In genomic region chr1:224338150-224338838, GRCh38 we compare ENCODE assay signal across 23 cellular contexts. TPM values are rescaled to one million over a fixed set of nuclear protein-coding genes. Genes with fewer than 3 reads are reported as not detected.
DNase-seq lines count a peak whose midpoint lies in the region; ATAC-seq and TF ChIP-seq lines count a peak whose summit lies in the region.
"Had no signal": no experiment of that assay in that cellular context is flagged by ENCODE, and none has a peak within 500 bp of the region (broad histone marks: within the 10 kb centered on the region; RNA-seq: fewer than 3 reads in every experiment).

No MANE protein-coding gene starts in this region.

- WGBS in H9 (ENCODE audit: extremely low coverage, insufficient read length, low lambda C conversion rate): no CpG with 5 or more reads among the region's 4 CpGs
- 75% methylated on average over 4 of the region's 4 CpGs for WGBS in right cardiac atrium

- no peak overlapping the region for H2AK5ac ChIP-seq in H9 (ENCODE audit: insufficient read length, low read length)

- H3K4me1 ChIP-seq in H9 (ENCODE audit: insufficient read depth, low read length) (peaks cover 4% of the 10 kb centered on the region; the same call in 1 of the 2 replicates), right cardiac atrium (ENCODE audit: control insufficient read depth, insufficient read depth, low read length) (no peaks in the 10 kb centered on the region)
- H3K4me1 ChIP-seq: right lobe of liver had no signal

- H3K9me3 ChIP-seq in H9 (ENCODE audit: control insufficient read depth, low read depth, low read length) (no peaks in the 10 kb centered on the region), right cardiac atrium (ENCODE audit: control insufficient read depth, low read length) (no peaks in the 10 kb centered on the region)
- H3K9me3 ChIP-seq: pancreas, right lobe of liver had no signal

- ATAC-seq in right cardiac atrium (no peak), T-cell (replicated peaks in 1 of 4) (no peak)
- ATAC-seq: naive thymus-derived CD8-positive, alpha-beta T cell; pancreas; right lobe of liver had no signal

- H3K79me2 ChIP-seq in H9 (ENCODE audit: insufficient read depth, low read length): no peaks in the 10 kb centered on the region

- no peak overlapping the region for H3T11ph ChIP-seq in H9 (ENCODE audit: low read length)

- no peak overlapping the region for H2BK120ac ChIP-seq in H9 (ENCODE audit: low read depth, low read length, poor library complexity, severe bottlenecking)

- no peak overlapping the region for H3K56ac ChIP-seq in H9 (ENCODE audit: insufficient read length, low read depth, low read length)

- DNase-seq in H9 (no peak), NOMO-1 (lab: John Stamatoyannopoulos, UW; ENCODE audit: unreplicated experiment in 2 of 2) (peak; percentile 20 to 22), epithelial cell of esophagus (ENCODE audit: low read depth) (peak; percentile 18), right cardiac atrium (no peak), T-cell (no peak)
- DNase-seq in NK-92 treated with Interleukin-12 subunit alpha and Interleukin-12 subunit beta, amount 100 ng/mL, for 24 hours (lab: John Stamatoyannopoulos, UW): no peak
- DNase-seq: activated CD4-positive, alpha-beta T cell treated with anti-CD3 and anti-CD28 coated beads for 1 hour; activated naive CD8-positive, alpha-beta T cell treated with anti-CD3 and anti-CD28 coated beads, Interleukin-2, amount 10 ng/mL, durations not matched to agents 7 days and 5 days; endodermal cell; GOT3; islet precursor cell; naive thymus-derived CD8-positive, alpha-beta T cell; NCI-H1930; NCI-H510A; pancreas; SK-N-SH; stimulated activated CD4-positive, alpha-beta T cell treated with anti-CD3 and anti-CD28 coated beads, Interleukin-15, amount 100 ng/mL, for 24 hours; T1000 had no signal

- H2BK20ac ChIP-seq in H9 (ENCODE audit: low read depth, low read length, poor library complexity, severe bottlenecking): no peak overlapping the region

- CTCF ChIA-PET in T-cell (lab: Charles Lee): interaction anchor here in 1 of 2 donors (0.5 kb wide), 1 partner anchor 53 kb away, joined by 16 read pairs; no protein-coding TSS in a partner anchor

- H3K27ac ChIP-seq in H9 (ENCODE audit: insufficient read length, low read depth, low read length): no peak overlapping the region
- no peak overlapping the region for H3K27ac ChIP-seq in right cardiac atrium (ENCODE audit: low read length)
- H3K27ac ChIP-seq: pancreas, right lobe of liver, thoracic aorta had no signal

- no peak overlapping the region for H3K4ac ChIP-seq in H9 (ENCODE audit: low read depth, low read length)

- H3K9me3 Mint-ChIP-seq in H9 (peaks cover 14 to 18% of the 10 kb centered on the region in 2 experiments), nephron (peaks cover 13% of the 10 kb centered on the region), T-cell (peaks cover 0 to 9% (median 0%) of the 10 kb centered on the region in 3 donors)
- H3K9me3 Mint-ChIP-seq: activated naive CD8-positive, alpha-beta T cell treated with anti-CD3 and anti-CD28 coated beads, Interleukin-2, amount 10 ng/mL, durations not matched to agents 7 days and 5 days had no signal

- no peak overlapping the region for H2BK12ac ChIP-seq in H9 (ENCODE audit: insufficient read length, low read depth, low read length)

- H4K91ac ChIP-seq in H9 (ENCODE audit: insufficient read length, low read depth, low read length): no peak overlapping the region

- no peak overlapping the region for H3K4me3 Mint-ChIP-seq in H9
- H3K4me3 Mint-ChIP-seq in nephron: no peak overlapping the region
- no peak overlapping the region for H3K4me3 Mint-ChIP-seq in T-cell
- H3K4me3 Mint-ChIP-seq: activated naive CD8-positive, alpha-beta T cell treated with anti-CD3 and anti-CD28 coated beads, Interleukin-2, amount 10 ng/mL, durations not matched to agents 7 days and 5 days; endodermal cell; memory B cell; naive thymus-derived CD8-positive, alpha-beta T cell had no signal

- no peak overlapping the region for H2BK5ac ChIP-seq in H9 (ENCODE audit: insufficient read length, low read length)

- H4K20me1 ChIP-seq in H9 (ENCODE audit: control insufficient read depth, insufficient read depth, insufficient read length): no peaks in the 10 kb centered on the region

- no peak overlapping the region for H2AFZ ChIP-seq in H9 (ENCODE audit: low read length)

- H3K36me3 Mint-ChIP-seq in H9 (ENCODE audit: insufficient read depth in 1 of 3, low read depth in 3 of 3) (peaks cover 10 to 14% (median 13%) of the 10 kb centered on the region in 3 experiments), nephron (ENCODE audit: low read depth) (peaks cover 4% of the 10 kb centered on the region), T-cell (no peaks in the 10 kb centered on the region)
- H3K36me3 Mint-ChIP-seq: naive thymus-derived CD8-positive, alpha-beta T cell had no signal

- intact Hi-C loops in right cardiac atrium (cut with DNase I): loop anchor here in 1 of 4 donors (10.0 kb wide), 1 partner anchor 223 kb away; the partner anchor contains the start of gene FBXO28

- H3K4me3 ChIP-seq in epithelial cell of esophagus (ENCODE audit: low read length): no peak overlapping the region
- H3K4me3 ChIP-seq in right cardiac atrium (ENCODE audit: low read length): no peak overlapping the region
- H3K4me3 ChIP-seq: pancreas, right lobe of liver, thoracic aorta had no signal

- H3K9ac ChIP-seq in H9 (ENCODE audit: extremely low read depth, insufficient read length, low read length): no peak overlapping the region
- H3K9ac ChIP-seq: SK-N-SH had no signal

- H3K4me1 Mint-ChIP-seq in H9: peaks cover 28 to 33% of the 10 kb centered on the region in 2 experiments
- H3K4me1 Mint-ChIP-seq in nephron: no peaks in the 10 kb centered on the region
- H3K4me1 Mint-ChIP-seq in T-cell: peaks cover 4 to 20% (median 18%) of the 10 kb centered on the region in 3 donors

- no peaks in the 10 kb centered on the region for H3K27me3 ChIP-seq in H9 (ENCODE audit: insufficient read depth, low read length)
- H3K27me3 ChIP-seq in right cardiac atrium (ENCODE audit: control insufficient read depth, insufficient read depth): no peaks in the 10 kb centered on the region
- H3K27me3 ChIP-seq: pancreas, right lobe of liver had no signal

- no peaks in the 10 kb centered on the region for H3K79me1 ChIP-seq in H9 (ENCODE audit: insufficient read depth, low read depth, low read length, poor library complexity, severe bottlenecking)

- no peak overlapping the region for H4K8ac ChIP-seq in H9 (replicated peaks; ENCODE audit: insufficient read length, low read depth, low read length)

- no peak overlapping the region for H3K4me2 ChIP-seq in H9 (ENCODE audit: insufficient read depth, insufficient read length, low read length)
- H3K4me2 ChIP-seq: SK-N-SH had no signal

- H3K14ac ChIP-seq in H9 (ENCODE audit: insufficient read depth, low read length): no peak overlapping the region

- POLR2A ChIA-PET in T-cell (lab: Charles Lee): interaction anchor here in 1 of 2 donors (0.7 kb wide), 1 partner anchor 21 kb away, joined by 3 read pairs; no protein-coding TSS in a partner anchor

- no peak overlapping the region for H2BK15ac ChIP-seq in H9 (ENCODE audit: low read depth, low read length)

- TF ChIP-seq CTCF in H9 (conservative IDR thresholded peaks at IDR 0.05) (no peak), epithelial cell of esophagus (IDR thresholded peaks at IDR 0.05; ENCODE audit: insufficient read depth, low read depth, low read length, missing control alignments) (no peak), nephron (IDR thresholded peaks at IDR 0.05; ENCODE audit: unreplicated experiment in 3 of 3) (no peak)

- H3K27me3 Mint-ChIP-seq in H9 (ENCODE audit: low read depth): no peaks in the 10 kb centered on the region
- H3K27me3 Mint-ChIP-seq in nephron (ENCODE audit: low read depth): peaks cover 20% of the 10 kb centered on the region
- H3K27me3 Mint-ChIP-seq in T-cell: no peaks in the 10 kb centered on the region

- no peak overlapping the region for H4K5ac ChIP-seq in H9 (ENCODE audit: insufficient read length, low read depth, low read length)

- no peak overlapping the region for H3K18ac ChIP-seq in H9 (ENCODE audit: insufficient read length, low read depth, low read length)

- H3K23ac ChIP-seq in H9 (ENCODE audit: insufficient read length, low read depth, low read length): no peak overlapping the region

- H3K27ac Mint-ChIP-seq in H9: peak overlapping the region in 2 of 3 experiments; percentile 96 to 98; a peak in 3 of 7 replicates
- peak overlapping the region in 2 of 3 experiments; percentile 81 to 98 for H3K27ac Mint-ChIP-seq in nephron
- H3K27ac Mint-ChIP-seq in T-cell: peak overlapping the region in 1 of 2 donors; percentile 48
- H3K27ac Mint-ChIP-seq: activated naive CD8-positive, alpha-beta T cell treated with anti-CD3 and anti-CD28 coated beads, Interleukin-2, amount 10 ng/mL, durations not matched to agents 7 days and 5 days; activated T-helper 2 cell treated with anti-CD3 and anti-CD28 coated beads, Interferon-gamma antibody, Interleukin-2, Interleukin-4, amounts not matched to agents 10 μg/mL and 5 μg/mL and 100 μg/mL, durations not matched to agents 14 hours and 24 hours and 36 hours; memory B cell; naive thymus-derived CD8-positive, alpha-beta T cell had no signal

- peaks cover 4% of the 10 kb centered on the region for H3K23me2 ChIP-seq in H9 (ENCODE audit: insufficient read length, low read depth, low read length, poor library complexity, severe bottlenecking)

RNA-seq across cellular contexts. Expression of gene NVL, which starts 8.3 kb away (rescaled TPM):
- total RNA-seq in H9 (2021): 64.0 and 66.9 TPM in 2 replicates
- 10 to 100 TPM in 3 of 4 donors, 1 to 10 TPM in 1; 9.8 to 14.4 (median 11.9) TPM for total RNA-seq in right cardiac atrium
- 10.8 TPM for polyA plus RNA-seq in right cardiac atrium
- 10 to 100 TPM; 32.5 to 42.0 (median 37.6) TPM for total RNA-seq in T-cell

RNA-seq across cellular contexts. Expression of gene CNIH4, which starts 18.4 kb away (rescaled TPM):
- total RNA-seq in H9 (2021) (104 and 114 TPM in 2 replicates), right cardiac atrium (10 to 100 TPM; 26.8 to 35.3 (median 32.2) TPM), T-cell (10 to 100 TPM; 25.9 to 40.9 (median 38.8) TPM)
- polyA plus RNA-seq in right cardiac atrium: 45.6 TPM

Comparison
In these comparisons a context has a peak if more than half of its experiments do, and no peak if none do; other contexts are left out.
1. DNase-seq: peak in NOMO-1 (2 of 2) and epithelial cell of esophagus (single experiment); none in H9 (single experiment), NK-92 treated with Interleukin-12 subunit alpha and Interleukin-12 subunit beta, amount 100 ng/mL, for 24 hours (single experiment), right cardiac atrium (0 of 3) and T-cell (0 of 34).